In the genomic region with DNA sequence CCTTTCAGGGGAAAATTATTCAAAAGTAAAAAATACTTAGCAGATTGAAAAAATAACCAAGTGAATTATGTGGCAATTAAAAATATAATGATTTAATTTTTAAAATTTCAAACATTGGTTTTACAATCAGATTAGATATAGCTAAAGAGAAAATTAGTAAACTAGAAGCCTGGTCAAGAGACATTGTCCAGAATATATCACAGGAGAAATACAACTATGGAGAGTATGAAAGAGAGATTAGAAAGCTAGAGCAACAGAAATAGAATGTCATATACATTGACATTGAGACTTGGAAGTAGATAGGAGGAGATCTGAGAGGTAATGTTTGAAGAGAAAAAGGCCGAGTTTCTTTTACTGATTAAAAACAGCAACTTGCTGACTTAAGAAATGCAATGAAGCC, we compare ENCODE assay signal across 5 cellular contexts.
"Had no signal": no experiment of that assay in that cellular context is flagged by ENCODE, and none has a peak within 500 bp of the region (broad histone marks: within the 10 kb centered on the region; RNA-seq: fewer than 3 reads in every experiment).

No MANE protein-coding gene starts in this region.

- ATAC-seq: HepG2, K562 had no signal

- FAIRE-seq: HepG2, HTR-8/SVneo, K562 had no signal

- H3K4me3 ChIP-seq: K562 had no signal

- H3K27ac ChIP-seq: HL-60 had no signal

- DNase-seq: IMR-90 had no signal
